Comparison of ENCODE assay signal across 18 cellular contexts in the genomic region with DNA sequence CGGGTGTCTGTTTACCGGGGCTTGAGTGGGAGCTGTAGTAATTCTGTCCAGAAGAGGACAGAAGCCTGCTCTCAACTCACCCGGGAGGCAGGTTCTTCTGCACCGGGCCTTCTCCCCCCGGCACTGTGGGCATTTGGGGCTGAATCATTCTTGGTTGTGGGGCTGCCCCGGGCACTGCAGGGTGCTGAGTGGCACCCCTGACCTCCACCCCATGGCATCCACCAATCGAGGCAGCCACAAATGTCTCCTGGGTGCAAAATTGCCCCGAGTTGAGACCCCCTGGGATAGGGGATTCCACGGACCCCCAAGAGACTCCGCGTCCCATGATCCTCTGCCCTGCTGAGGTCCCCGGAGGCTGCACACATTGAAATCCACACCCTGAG.
DNase-seq lines count a peak whose midpoint lies in the region; ATAC-seq and TF ChIP-seq lines count a peak whose summit lies in the region.
"Had no signal": no experiment of that assay in that cellular context is flagged by ENCODE, and none has a peak within 500 bp of the region (broad histone marks: within the 10 kb centered on the region; RNA-seq: fewer than 3 reads in every experiment).

No MANE protein-coding gene starts in this region.

- intact Hi-C loops in left ventricle myocardium inferior (cut with micrococcal nuclease) = no loop called here
- intact Hi-C loops in Right ventricle myocardium superior (cut with DNase I) = no loop called here
- intact Hi-C loops in upper lobe of right lung (cut with DNase I) = no loop called here

- no peaks in the 10 kb centered on the region for H3K27me3 Mint-ChIP-seq in memory B cell
- H3K27me3 Mint-ChIP-seq: type B pancreatic cell had no signal

- H3K27me3 ChIP-seq in left ventricle myocardium inferior (ENCODE audit: low read depth) (peaks cover 10% of the 10 kb centered on the region), upper lobe of right lung (no peaks in the 10 kb centered on the region)
- H3K27me3 ChIP-seq: body of pancreas, esophagus muscularis mucosa had no signal

- H3K27ac ChIP-seq in left ventricle myocardium inferior (replicated peaks) (peak overlapping the region; percentile 92), angular gyrus (ENCODE audit: low read depth, low read length) (peak overlapping the region; percentile 90), upper lobe of right lung (peak overlapping the region; percentile 88)
- H3K27ac ChIP-seq: A549 had no signal

- H3K9me3 Mint-ChIP-seq in memory B cell = no peaks in the 10 kb centered on the region
- H3K9me3 Mint-ChIP-seq: type B pancreatic cell had no signal

- DNase-seq in left ventricle myocardium inferior (no peak), Right ventricle myocardium superior (no peak), memory B cell (ENCODE audit: low spot score in 2 of 2) (no peak), upper lobe of right lung (no peak), NCI-H1048 (lab: John Stamatoyannopoulos, UW) (no peak), KG1 (lab: John Stamatoyannopoulos, UW) (no peak)
- no peak for DNase-seq in stimulated activated naive CD4-positive, alpha-beta T cell (lab: John Stamatoyannopoulos, UW)
- DNase-seq: activated naive CD4-positive, alpha-beta T cell treated with anti-CD3 and anti-CD28 coated beads for 36 hours; body of pancreas; islet precursor cell; NCI-H1092; NCI-H2107; stimulated activated CD4-positive, alpha-beta T cell treated with anti-CD3 and anti-CD28 coated beads, Interleukin-4, amount 100 ng/mL, for 24 hours; stimulated activated CD8-positive, alpha-beta memory T cell treated with anti-CD3 and anti-CD28 coated beads, Interleukin-4, amount 100 ng/mL, for 48 hours had no signal

- H3K4me3 ChIP-seq in left ventricle myocardium inferior (peak overlapping the region; percentile 51), upper lobe of right lung (peak overlapping the region; percentile 45)
- H3K4me3 ChIP-seq: A549, body of pancreas had no signal

- peaks cover 16% of the 10 kb centered on the region for H3K9me3 ChIP-seq in left ventricle myocardium inferior (replicated peaks)
- no peaks in the 10 kb centered on the region for H3K9me3 ChIP-seq in upper lobe of right lung
- H3K9me3 ChIP-seq: body of pancreas had no signal

- H3K36me3 Mint-ChIP-seq in memory B cell = peaks cover 19% of the 10 kb centered on the region

- peak overlapping the region; percentile 59 for H3K4me3 Mint-ChIP-seq in memory B cell
- H3K4me3 Mint-ChIP-seq: activated naive CD4-positive, alpha-beta T cell treated with anti-CD3 and anti-CD28 coated beads for 36 hours; type B pancreatic cell had no signal

- TF ChIP-seq CTCF in left ventricle myocardium inferior (IDR thresholded peaks at IDR 0.05; ENCODE audit: borderline replicate concordance) (no peak), upper lobe of right lung (IDR thresholded peaks at IDR 0.05) (no peak)

- H3K36me3 ChIP-seq in left ventricle myocardium inferior = no peaks in the 10 kb centered on the region
- no peaks in the 10 kb centered on the region for H3K36me3 ChIP-seq in upper lobe of right lung
- H3K36me3 ChIP-seq: esophagus muscularis mucosa had no signal

- H3K4me1 Mint-ChIP-seq in memory B cell = peaks cover 59% of the 10 kb centered on the region

- H3K4me1 ChIP-seq in left ventricle myocardium inferior = peaks cover 41% of the 10 kb centered on the region
- H3K4me1 ChIP-seq in upper lobe of right lung = peaks cover 26% of the 10 kb centered on the region

- peak overlapping the region; percentile 87 for H3K27ac Mint-ChIP-seq in memory B cell
- H3K27ac Mint-ChIP-seq: activated naive CD4-positive, alpha-beta T cell treated with anti-CD3 and anti-CD28 coated beads for 36 hours; type B pancreatic cell had no signal

- no peak for ATAC-seq in Right ventricle myocardium superior (ENCODE audit: poor library complexity)
- ATAC-seq in memory B cell (ENCODE audit: low read depth) = peak; percentile 14
- peak; percentile 8 for ATAC-seq in upper lobe of right lung
- ATAC-seq: A549 had no signal
